Comparison of ENCODE assay signal across 30 cellular contexts in genomic region chr2:208125242-208125641, GRCh38. TPM values are rescaled to one million over a fixed set of nuclear protein-coding genes. Genes with fewer than 3 reads are reported as not detected.
"Had no signal": no experiment of that assay in that cellular context is flagged by ENCODE, and none has a peak within 500 bp of the region (broad histone marks: within the 10 kb centered on the region; RNA-seq: fewer than 3 reads in every experiment).

No MANE protein-coding gene starts in this region.

- DNase-seq: dermis blood vessel endothelial cell; dorsolateral prefrontal cortex; effector CD4-positive, alpha-beta T cell; effector memory CD4-positive, alpha-beta T cell; erythroblast; esophagus squamous epithelium; foreskin fibroblast; foreskin melanocyte; gastrocnemius medialis; glutamatergic neuron; head of caudate nucleus; heart right ventricle; islet precursor cell; kidney; kidney glomerular epithelial cell; left lung; left ventricle myocardium superior; lower lobe of right lung; mesenchymal stem cell; mucosa of descending colon; naive B cell had no signal

- H3K27ac Mint-ChIP-seq: mesothelial cell of epicardium, naive B cell had no signal

- H3K36me3 ChIP-seq: esophagus squamous epithelium, gastrocnemius medialis, heart right ventricle, left lung, lower lobe of right lung had no signal

- ATAC-seq: esophagus mucosa, gastrocnemius medialis, heart right ventricle, left lung, left ventricle myocardium superior, lower lobe of right lung, mucosa of descending colon had no signal

- H3K4me1 ChIP-seq: gastrocnemius medialis, lower lobe of right lung had no signal

- H3K9me3 Mint-ChIP-seq: mesothelial cell of epicardium had no signal

- H3K4me3 Mint-ChIP-seq: mesothelial cell of epicardium had no signal

- H3K36me3 Mint-ChIP-seq: mesothelial cell of epicardium, naive B cell had no signal

- H3K4me3 ChIP-seq: esophagus squamous epithelium, left lung, mucosa of descending colon had no signal

- H3K9me3 ChIP-seq: esophagus squamous epithelium, gastrocnemius medialis, heart right ventricle, left lung, lower lobe of right lung, mucosa of descending colon had no signal

- H3K27ac ChIP-seq: coronary artery, dorsolateral prefrontal cortex, epithelial cell of prostate, esophagus squamous epithelium, gastrocnemius medialis, heart right ventricle, left lung, lower lobe of right lung had no signal

RNA-seq across cellular contexts. Expression of gene CRYGD, which starts 0.9 kb away (rescaled TPM):
- total RNA-seq: dermis blood vessel endothelial cell, esophagus mucosa, esophagus squamous epithelium, gastrocnemius medialis, glomerular endothelial cell, heart right ventricle, kidney, left lung, left ventricle myocardium superior, lower leg skin, lower lobe of right lung, lung microvascular endothelial cell, mesenteric fat pad, mesothelial cell of epicardium, mucosa of descending colon, myocyte had no signal
- polyA plus RNA-seq: heart right ventricle had no signal

RNA-seq across cellular contexts. Expression of gene CRYGC, which starts 4.4 kb away (rescaled TPM):
- total RNA-seq: dermis blood vessel endothelial cell, dorsolateral prefrontal cortex, esophagus mucosa, esophagus squamous epithelium, gastrocnemius medialis, glomerular endothelial cell, heart right ventricle, kidney, left lung, left ventricle myocardium superior, lower leg skin, lower lobe of right lung, lung microvascular endothelial cell, mesenteric fat pad, mesothelial cell of epicardium, mucosa of descending colon, myocyte had no signal
- polyA plus RNA-seq: heart right ventricle had no signal

RNA-seq across cellular contexts. Expression of gene CRYGB, which starts 20.7 kb away (rescaled TPM):
- total RNA-seq: dermis blood vessel endothelial cell, esophagus mucosa, esophagus squamous epithelium, gastrocnemius medialis, glomerular endothelial cell, heart right ventricle, kidney, left lung, left ventricle myocardium superior, lower leg skin, lower lobe of right lung, lung microvascular endothelial cell, mesenteric fat pad, mesothelial cell of epicardium, mucosa of descending colon, myocyte had no signal
- polyA plus RNA-seq: heart right ventricle had no signal

RNA-seq across cellular contexts. Expression of gene CRYGA, which starts 38.1 kb away (rescaled TPM):
- total RNA-seq: dermis blood vessel endothelial cell, esophagus mucosa, esophagus squamous epithelium, gastrocnemius medialis, glomerular endothelial cell, heart right ventricle, kidney, left lung, left ventricle myocardium superior, lower leg skin, lower lobe of right lung, lung microvascular endothelial cell, mesenteric fat pad, mesothelial cell of epicardium, mucosa of descending colon, myocyte had no signal
- polyA plus RNA-seq: heart right ventricle had no signal
